ENCODE assay signal across 8 cellular contexts in genomic region chr9:113151696-113152630, GRCh38. TPM values are rescaled to one million over a fixed set of nuclear protein-coding genes. Genes with fewer than 3 reads are reported as not detected.
DNase-seq lines count a peak whose midpoint lies in the region; ATAC-seq and TF ChIP-seq lines count a peak whose summit lies in the region.

No MANE protein-coding gene starts in this region.

- H3K27ac ChIP-seq in SK-N-SH (ENCODE audit: low read depth in 2 of 2, low read length in 1 of 2) (no peak overlapping the region), angular gyrus (ENCODE audit: low read depth, low read length) (peak overlapping the region; percentile 89), substantia nigra (ENCODE audit: low read depth, low read length, poor library complexity, severe bottlenecking) (peak overlapping the region; percentile 96)

- 93% methylated on average over 11 of the region's 11 CpGs for WGBS in SK-N-SH (ENCODE audit: low lambda C conversion rate)

- H3K79me2 ChIP-seq in SK-N-SH (ENCODE audit: insufficient read depth) = no peaks in the 10 kb centered on the region

- H3K9ac ChIP-seq in SK-N-SH = no peak overlapping the region

- peak overlapping the region; percentile 86 for H3K4me2 ChIP-seq in SK-N-SH

- H3K9me3 ChIP-seq in SK-N-SH = no peaks in the 10 kb centered on the region

- DNase-seq in SK-N-SH = no peak
- DNase-seq in kidney epithelial cell (ENCODE audit: low read depth) = no peak
- DNase-seq in substantia nigra (lab: John Stamatoyannopoulos, UW) = no peak
- DNase-seq in stimulated activated CD8-positive, alpha-beta memory T cell treated with anti-CD3 and anti-CD28 coated beads, Interleukin-4, amount 100 ng/mL, for 48 hours = no peak
- no peak for DNase-seq in NCI-H1105 (lab: John Stamatoyannopoulos, UW)
- DNase-seq in D341Med (ENCODE audit: low spot score) = no peak

- H2AFZ ChIP-seq in SK-N-SH (ENCODE audit: low read depth) = peak overlapping the region; percentile 91; the same call in 1 of the 2 replicates

- ATAC-seq in SK-N-SH treated with all-trans-retinoic acid at 6 μM for 48 hours = no peak

- H3K4me3 ChIP-seq in SK-N-SH (ENCODE audit: low read depth in 2 of 2, low read length in 1 of 2) = peak overlapping the region; percentile 76 to 84
- H3K4me3 ChIP-seq in kidney epithelial cell (ENCODE audit: low read depth, low read length) = peak overlapping the region; percentile 71

- TF ChIP-seq RAD21 in SK-N-SH (IDR thresholded peaks at IDR 0.05; ENCODE audit: low read length) = no peak

- POLR2A ChIA-PET in SK-N-SH (lab: Yijun Ruan, JAX) = interaction anchor here (0.6 to 0.7 kb wide), 2 partner anchors 114 to 179 kb away, joined by 3 read pairs; no protein-coding TSS in a partner anchor

- H3K9me2 ChIP-seq in SK-N-SH = no peaks in the 10 kb centered on the region

- peaks cover 0 to 9% of the 10 kb centered on the region in 2 experiments; a peak in 1 of 4 replicates for H3K4me1 ChIP-seq in SK-N-SH (ENCODE audit: control insufficient read depth in 1 of 2, insufficient read depth in 2 of 2, low read depth in 1 of 2, low read length in 1 of 2)

- CTCF ChIA-PET in SK-N-SH (lab: Yijun Ruan, JAX) = interaction anchor here (1.0 to 3.3 kb wide), 4 partner anchors 9 to 307 kb away, joined by 3 to 16 read pairs (median 4); no protein-coding TSS in a partner anchor

- no peaks in the 10 kb centered on the region for H4K20me1 ChIP-seq in SK-N-SH (ENCODE audit: insufficient read depth)

- TF ChIP-seq EP300 in SK-N-SH (IDR thresholded peaks at IDR 0.05; ENCODE audit: borderline replicate concordance in 1 of 2, low read depth in 1 of 2, low read length in 1 of 2) = no peak

- H3K36me3 ChIP-seq in SK-N-SH (replicated peaks in 1 of 2; ENCODE audit: control insufficient read depth in 1 of 2, insufficient read depth in 2 of 2, low read length in 1 of 2) (no peaks in the 10 kb centered on the region), kidney epithelial cell (ENCODE audit: control insufficient read depth, insufficient read depth, low read length) (no peaks in the 10 kb centered on the region)

- TF ChIP-seq CTCF in SK-N-SH (IDR thresholded peaks at IDR 0.05) (no peak), kidney epithelial cell (IDR thresholded peaks at IDR 0.05; ENCODE audit: insufficient read depth, low read length, poor library complexity, severe bottlenecking) (no peak)

- H3K27me3 ChIP-seq in SK-N-SH (ENCODE audit: insufficient read depth) (no peaks in the 10 kb centered on the region), kidney epithelial cell (ENCODE audit: control insufficient read depth, insufficient read depth, low read length) (no peaks in the 10 kb centered on the region)

- no peaks in the 10 kb centered on the region for H3F3A ChIP-seq in SK-N-SH (replicated peaks; ENCODE audit: insufficient read depth)

TF ChIP-seq in SK-N-SH, 30 proteins besides CTCF, POLR2A, EP300 and RAD21:
- no peak for TF ChIP-seq FOXJ3 (CRISPR knock-in tag; IDR thresholded peaks at IDR 0.05)

TF ChIP-seq in SK-N-SH treated with all-trans-retinoic acid at 6 μM for 48 hours, 23 proteins besides CTCF, POLR2A, EP300 and RAD21:
- TF ChIP-seq OSR1 (CRISPR knock-in tag; IDR thresholded peaks at IDR 0.05) = no peak
TF ChIP-seq in SK-N-SH treated with all-trans-retinoic acid at 6 μM for 48 hours: peak in this region for 0.

RNA-seq across cellular contexts. Expression of gene SLC31A2, which starts 1.2 kb away (rescaled TPM):
- 6.4 and 8.5 TPM in 2 replicates for polyA plus RNA-seq in SK-N-SH (2012; rRNA removed)
- polyA plus RNA-seq in SK-N-SH (2012; cell fraction: cytosol; rRNA removed) = 5.6 and 6.6 TPM in 2 replicates
- 3.4 and 4.2 TPM in 2 replicates for polyA plus RNA-seq in SK-N-SH (2012; cell fraction: nucleus; rRNA removed)
- total RNA-seq in kidney epithelial cell = 8.6 and 9.4 TPM in 2 replicates

Comparison
In these comparisons a context has a peak if more than half of its experiments do, and no peak if none do; other contexts are left out.
1. H3K27ac ChIP-seq: peak in angular gyrus (single experiment) and substantia nigra (single experiment); none in SK-N-SH (0 of 2).